16 cellular contexts compared by ENCODE assay signal in genomic region chr9:119221281-119221680, GRCh38.
"Had no signal": no experiment of that assay in that cellular context is flagged by ENCODE, and none has a peak within 500 bp of the region (broad histone marks: within the 10 kb centered on the region; RNA-seq: fewer than 3 reads in every experiment).

No MANE protein-coding gene starts in this region.

- ATAC-seq: left ventricle myocardium superior, T-helper 17 cell, WTC11 had no signal

- DNase-seq: activated CD4-positive, alpha-beta T cell treated with anti-CD3 and anti-CD28 coated beads for 48 hours; activated naive CD4-positive, alpha-beta T cell treated with anti-CD3 and anti-CD28 coated beads, Interleukin-2, amount 50 U/mL, for 16 hours; activated T-cell treated with anti-CD3 and anti-CD28 coated beads for 4 hours; effector memory CD4-positive, alpha-beta T cell; erythroblast; foreskin fibroblast; head of caudate nucleus; left ventricle myocardium superior; mesenchymal stem cell; ovary; stimulated activated CD4-positive, alpha-beta T cell treated with anti-CD3 and anti-CD28 coated beads, Interleukin-4, amount 100 ng/mL, for 4 hours; stomach; T-helper 17 cell had no signal

- H3K4me3 ChIP-seq: neural progenitor cell, ovary, stomach, thoracic aorta had no signal

- H3K36me3 ChIP-seq: neural progenitor cell, ovary, stomach, thoracic aorta had no signal

- H3K27me3 ChIP-seq: neural progenitor cell, ovary, stomach had no signal
